13 cellular contexts compared by ENCODE assay signal in genomic region chr4:4880492-4880891, GRCh38. TPM values are rescaled to one million over a fixed set of nuclear protein-coding genes. Genes with fewer than 3 reads are reported as not detected.
DNase-seq lines count a peak whose midpoint lies in the region; ATAC-seq, FAIRE-seq and TF ChIP-seq lines count a peak whose summit lies in the region.
"Had no signal": no experiment of that assay in that cellular context is flagged by ENCODE, and none has a peak within 500 bp of the region (broad histone marks: within the 10 kb centered on the region; RNA-seq: fewer than 3 reads in every experiment).

No MANE protein-coding gene starts in this region.

- H4K20me1 ChIP-seq in K562 (replicated peaks; ENCODE audit: control insufficient read depth, insufficient read depth, low read length): peaks cover 8% of the 10 kb centered on the region; the same call in 1 of the 2 replicates

- H3K27me3 Mint-ChIP-seq in nephron (ENCODE audit: low read depth): peaks cover 17% of the 10 kb centered on the region

- peak; percentile 45 to 62 for TF ChIP-seq RAD21 in K562 (CRISPR knock-in tag; conservative IDR thresholded peaks at IDR 0.05 in 1 of 2, IDR thresholded peaks at IDR 0.05 in 1 of 2)

- no peaks in the 10 kb centered on the region for H3K4me1 Mint-ChIP-seq in nephron

- in situ Hi-C loops in K562 (cut with MboI): loop anchor here (10.0 kb wide), 1 partner anchor 386 kb away; no protein-coding TSS in a partner anchor

- ATAC-seq in K562: peak; percentile 52; the same call in 1 of the 3 replicates
- ATAC-seq in GM21786 (IDR thresholded peaks at IDR 0.05; ENCODE audit: unreplicated experiment): no peak
- ATAC-seq in GM18870 (IDR thresholded peaks at IDR 0.05; ENCODE audit: unreplicated experiment): no peak
- ATAC-seq: right cardiac atrium had no signal

- intact Hi-C loops in K562 (cut with micrococcal nuclease): loop anchor here (2.0 kb wide), 1 partner anchor 392 kb away; no protein-coding TSS in a partner anchor

- no peak for TF ChIP-seq EP300 in K562 (IDR thresholded peaks at IDR 0.05; ENCODE audit: low read length)

- BruUV-seq in K562 (replicated peaks; lab: Mats Ljungman, UMichigan): no TSS peak

- WGBS in K562 (ENCODE audit: insufficient coverage, low coverage, missing lambda C conversion rate): 0% methylated on average over 2 of the region's 2 CpGs

- no peaks in the 10 kb centered on the region for H3K79me2 ChIP-seq in K562 (ENCODE audit: control insufficient read depth, insufficient read depth, low read length)

- no peaks in the 10 kb centered on the region for H3K9me1 ChIP-seq in K562 (ENCODE audit: control insufficient read depth, insufficient read depth, low read length)

- no peak for FAIRE-seq in K562 (lab: Jason Lieb, UNC)

- POLR2A ChIA-PET in K562 (lab: Yijun Ruan, JAX): no interaction called here

- H3K27ac ChIP-seq in K562 (ENCODE audit: extremely low read depth, low read depth, low read length): no peak overlapping the region

- no peak for TF ChIP-seq POLR2A in K562 (conservative IDR thresholded peaks at IDR 0.05)

- no peak overlapping the region for H3K9ac ChIP-seq in K562 (ENCODE audit: insufficient read depth in 1 of 2, low read depth in 2 of 2, low read length in 2 of 2)

- H3K9me3 Mint-ChIP-seq in nephron: no peaks in the 10 kb centered on the region

- no peaks in the 10 kb centered on the region for H3K4me1 ChIP-seq in K562 (replicated peaks in 1 of 2; ENCODE audit: control insufficient read depth in 2 of 2, insufficient read depth in 2 of 2, low read length in 2 of 2)
- H3K4me1 ChIP-seq: tibial artery had no signal

- TF ChIP-seq CTCF in K562 (IDR thresholded peaks at IDR 0.05 in 2 of 3, conservative IDR thresholded peaks at IDR 0.05 in 1 of 3; ENCODE audit: insufficient read depth in 2 of 3, low read depth in 1 of 3, low read length in 3 of 3) (peak; percentile 25 to 66 (median 36); a peak in 3 of 6 replicates), nephron (IDR thresholded peaks at IDR 0.05; ENCODE audit: unreplicated experiment in 3 of 3) (peak; percentile 19 to 50 (median 29))

- no peak overlapping the region for H2AFZ ChIP-seq in K562 (ENCODE audit: low read depth, low read length)

- no peaks in the 10 kb centered on the region for H3K9me3 ChIP-seq in K562 (replicated peaks; ENCODE audit: control insufficient read depth, insufficient read depth, low read depth, low read length)
- H3K9me3 ChIP-seq: tibial artery had no signal

- H3K4me3 Mint-ChIP-seq in nephron: no peak overlapping the region

- no peak overlapping the region for H3K4me3 ChIP-seq in K562
- H3K4me3 ChIP-seq: tibial artery had no signal

- DNase-seq in ELR (ENCODE audit: low read depth) (peak; percentile 23), Kasumi-1 (lab: John Stamatoyannopoulos, UW) (peak; percentile 8 to 33), K562 (ENCODE audit: extremely low read depth in 1 of 4, low spot score in 3 of 4) (peak in 1 of 4 experiments; percentile 33), T-helper 9 cell (no peak)
- no peak for DNase-seq in NK-92 treated with Interleukin-12 subunit alpha and Interleukin-12 subunit beta, amount 100 ng/mL, for 24 hours (lab: John Stamatoyannopoulos, UW)
- DNase-seq: activated T-cell treated with anti-CD3 and anti-CD28 coated beads, Interleukin-2, amount 50 U/mL, for 1 hour; DMS79; midbrain; right cardiac atrium had no signal

- CTCF ChIA-PET in K562 (lab: Yijun Ruan, JAX; ENCODE audit: low intra/inter-chr PET ratio): interaction anchor here (0.6 to 1.7 kb wide), 2 partner anchors 115 to 392 kb away, joined by 3 to 17 read pairs; no protein-coding TSS in a partner anchor

- no peaks in the 10 kb centered on the region for H3K36me3 ChIP-seq in K562 (ENCODE audit: control insufficient read depth, insufficient read depth, low read length)
- H3K36me3 ChIP-seq: tibial artery had no signal

- no peak overlapping the region for H3K4me2 ChIP-seq in K562 (ENCODE audit: insufficient read depth, low read length)

- H3K27ac Mint-ChIP-seq in nephron: no peak overlapping the region

- peaks cover 6 to 27% of the 10 kb centered on the region in 2 experiments; a peak in 4 of 5 replicates for H3K27me3 ChIP-seq in K562 (ENCODE audit: control insufficient read depth in 2 of 2, insufficient read depth in 2 of 2, low read length in 2 of 2)

- H3K36me3 Mint-ChIP-seq in nephron (ENCODE audit: low read depth): peaks cover 5% of the 10 kb centered on the region

TF ChIP-seq in K562, 482 proteins besides CTCF, POLR2A, EP300 and RAD21 (continues in another document):
- TF ChIP-seq HMGXB4 (CRISPR knock-in tag; IDR thresholded peaks at IDR 0.05): no peak
- TF ChIP-seq ZNF134 (CRISPR knock-in tag; conservative IDR thresholded peaks at IDR 0.05): no peak
- TF ChIP-seq ZNF146 (CRISPR knock-in tag; IDR thresholded peaks at IDR 0.05; ENCODE audit: unreplicated experiment): no peak
- TF ChIP-seq DEAF1 (CRISPR knock-in tag; IDR thresholded peaks at IDR 0.05): 0 out of 2 replicates have a peak, but pooled peaks have one; percentile 40
- no peak for TF ChIP-seq ZNF384 (IDR thresholded peaks at IDR 0.05; ENCODE audit: low read depth, low read length)
- no peak for TF ChIP-seq ATF6 (CRISPR knock-in tag; IDR thresholded peaks at IDR 0.05)
- no peak for TF ChIP-seq ZNF77 (CRISPR knock-in tag; IDR thresholded peaks at IDR 0.05)

RNA-seq across cellular contexts. Expression of gene MSX1, which starts 21.0 kb away (rescaled TPM):
- total RNA-seq in K562 (2011; cell fraction: chromatin; rRNA removed; ENCODE audit: low replicate concordance): 0.56 and 1.8 TPM in 2 replicates
- total RNA-seq in K562 (2011; cell fraction: nucleolus; rRNA removed): 1.8 and 2.5 TPM in 2 replicates
- 1.0 and 1.3 TPM in 2 replicates for total RNA-seq in K562 (2011; cell fraction: nucleoplasm; rRNA removed)
- 4.9 and 6.5 TPM in 2 replicates for total RNA-seq in K562 (2014; rRNA removed)
- 1.3 and 1.6 TPM in 2 replicates for total RNA-seq in K562 (2014; rRNA removed; fragmentation: Illumina TruSeq; extraction: Trizol)
- total RNA-seq in K562 (2015; rRNA removed; fragmentation: Illumina TruSeq; extraction: Trizol): 1.6 and 2.3 TPM in 2 replicates
- 6.1 and 6.3 TPM in 2 replicates for total RNA-seq in K562 (2021)
- polyA plus RNA-seq in K562 (2011; rRNA removed): 2.7 and 4.0 TPM in 2 replicates
- 2.9 and 12.3 TPM in 2 replicates for polyA plus RNA-seq in K562 (2011; cell fraction: cytosol; rRNA removed)
- polyA plus RNA-seq in K562 (2011; cell fraction: nucleus; rRNA removed): 4.8 and 6.3 TPM in 2 replicates
- 2.0 and 7.0 TPM in 2 replicates for polyA plus RNA-seq in K562 (2012)
- polyA plus RNA-seq in K562 (2014; fragmentation: Illumina TruSeq; extraction: Trizol): 1.3 and 1.9 TPM in 2 replicates
- polyA plus RNA-seq in K562 (2014; fragmentation: Nextera tagmentation; extraction: Ambion mirVana): 1 to 10 TPM; 1.4 to 1.8 TPM
- polyA plus RNA-seq in K562 (2014; rRNA removed): 6.0 and 8.3 TPM in 2 replicates
- polyA minus RNA-seq in K562 (2011; rRNA and poly(A)+ RNA removed): 0.21 and 0.30 TPM in 2 replicates
- 0.73 and 2.4 TPM in 2 replicates for polyA minus RNA-seq in K562 (2011; cell fraction: cytosol; rRNA and poly(A)+ RNA removed)
- 1.8 and 2.2 TPM in 2 replicates for polyA minus RNA-seq in K562 (2011; cell fraction: nucleus; rRNA and poly(A)+ RNA removed)

Comparison
In these comparisons a context has a peak if more than half of its experiments do, and no peak if none do; other contexts are left out.
1. DNase-seq: peak in ELR (single experiment) and Kasumi-1 (2 of 2); none in NK-92 treated with Interleukin-12 subunit alpha and Interleukin-12 subunit beta, amount 100 ng/mL, for 24 hours (single experiment) and T-helper 9 cell (single experiment).